In genomic region chr2:48395658-48396057, GRCh38 we compare ENCODE assay signal across 21 cellular contexts. TPM values are rescaled to one million over a fixed set of nuclear protein-coding genes. Genes with fewer than 3 reads are reported as not detected.
A peak's percentile ranks its signal among the peaks of the same experiment; 100 is the strongest.
DNase-seq lines count a peak whose midpoint lies in the region; ATAC-seq and TF ChIP-seq lines count a peak whose summit lies in the region.
"Had no signal": no experiment of that assay in that cellular context is flagged by ENCODE, and none has a peak within 500 bp of the region (broad histone marks: within the 10 kb centered on the region; RNA-seq: fewer than 3 reads in every experiment).

No MANE protein-coding gene starts in this region.

- H2BK5ac ChIP-seq in mesendoderm (ENCODE audit: low read length), result no peak overlapping the region

- H3K9me3 ChIP-seq in CD4-positive, CD25-positive, alpha-beta regulatory T cell (ENCODE audit: control insufficient read depth in 2 of 2, low read length in 2 of 2), result no peaks in the 10 kb centered on the region
- H3K9me3 ChIP-seq: transverse colon had no signal

- H3K4me2 ChIP-seq in mesendoderm (ENCODE audit: low read length), result no peak overlapping the region
- H3K4me2 ChIP-seq: GM23338 had no signal

- no peaks in the 10 kb centered on the region for H3K79me1 ChIP-seq in mesendoderm (ENCODE audit: low read length)

- peak overlapping the region in 1 of 4 donors; percentile 1 for H3K4me3 Mint-ChIP-seq in CD4-positive, CD25-positive, alpha-beta regulatory T cell
- no peak overlapping the region for H3K4me3 Mint-ChIP-seq in T-helper 2 cell treated with Interferon-gamma antibody and Interleukin-4, amounts not matched to agents 5 μg/mL and 100 μg/mL, for 36 hours
- H3K4me3 Mint-ChIP-seq: dendritic cell treated with granulocyte-macrophage colony-stimulating factor and Interleukin-4, amounts not matched to agents 40 ng/mL and 50 ng/mL, for 4 days; GM23338; natural killer cell treated with Interleukin-12 subunit alpha and Interleukin-12 subunit beta and Interleukin-15 and Interleukin-18, amount 100 ng/mL, for 72 hours; stimulated activated memory B cell treated with anti-CD40 and anti-IgM and Interleukin-4, amounts not matched to agents 10 μg/mL and 1 μg/mL and 100 μg/mL, for 72 hours had no signal

- H3K9ac ChIP-seq in mesendoderm (ENCODE audit: low read length), result no peak overlapping the region

- no CpG with 5 or more reads among the region's 3 CpGs for WGBS in mesendoderm (ENCODE audit: extremely low coverage, insufficient coverage, low lambda C conversion rate)

- peak; percentile 34 to 50 for ATAC-seq in CD4-positive, CD25-positive, alpha-beta regulatory T cell (ENCODE audit: low read depth in 2 of 2)
- ATAC-seq in HG02981 (IDR thresholded peaks at IDR 0.05; ENCODE audit: unreplicated experiment), result no peak
- ATAC-seq in foreskin keratinocyte, result no peak
- ATAC-seq: GM23338; natural killer cell treated with Interleukin-12 subunit alpha and Interleukin-12 subunit beta and Interleukin-15 and Interleukin-18, amount 100 ng/mL, for 72 hours; stimulated activated memory B cell treated with anti-CD40 and anti-IgM and Interleukin-4, amounts not matched to agents 10 μg/mL and 1 μg/mL and 100 μg/mL, for 72 hours had no signal

- peaks cover 5% of the 10 kb centered on the region for H3K27me3 ChIP-seq in CD4-positive, CD25-positive, alpha-beta regulatory T cell (ENCODE audit: control insufficient read depth, insufficient read depth, low read length)
- H3K27me3 ChIP-seq in mesendoderm (ENCODE audit: insufficient read depth, low read length, poor library complexity), result no peaks in the 10 kb centered on the region
- H3K27me3 ChIP-seq in foreskin keratinocyte, result no peaks in the 10 kb centered on the region
- H3K27me3 ChIP-seq: brain microvascular endothelial cell, spleen, transverse colon had no signal

- no peak overlapping the region for H4K8ac ChIP-seq in mesendoderm (ENCODE audit: low read depth, low read length)

- H3K23ac ChIP-seq in mesendoderm (ENCODE audit: low read length), result no peak overlapping the region

- DNase-seq in NOMO-1 treated with DMSO at 0.1 percent for 48 hours (lab: John Stamatoyannopoulos, UW; ENCODE audit: unreplicated experiment) (peak; percentile 19), NOMO-1 treated with dmso at 0.1 percent for 144 hours (lab: John Stamatoyannopoulos, UW; ENCODE audit: unreplicated experiment) (no peak), mesendoderm (peak; percentile 18), foreskin keratinocyte (no peak), NCI-H1105 treated with DMSO at 0.1 percent for 48 hours (lab: John Stamatoyannopoulos, UW) (no peak)
- DNase-seq in CD4-positive, CD25-positive, alpha-beta regulatory T cell, result peak in 1 of 3 donors; percentile 49
- no peak for DNase-seq in T-helper 2 cell treated with Interferon-gamma antibody and Interleukin-4, amounts not matched to agents 5 μg/mL and 100 μg/mL, for 36 hours (ENCODE audit: low spot score)
- DNase-seq: activated CD4-positive, alpha-beta T cell treated with anti-CD3 and anti-CD28 coated beads for 4 hours; activated effector memory CD4-positive, alpha-beta T cell treated with anti-CD3 and anti-CD28 coated beads, Interleukin-2, amount 50 U/mL, for 16 hours; brain microvascular endothelial cell; NCI-H1694; NCI-H345; SHP77; spleen; T1000; transverse colon had no signal

- H3K4ac ChIP-seq in mesendoderm (ENCODE audit: low read depth, low read length), result no peak overlapping the region

- no peak overlapping the region for H4K5ac ChIP-seq in mesendoderm (ENCODE audit: low read length)

- H3K27ac ChIP-seq in CD4-positive, CD25-positive, alpha-beta regulatory T cell (ENCODE audit: insufficient read depth, low read length, poor library complexity, severe bottlenecking), result no peak overlapping the region
- H3K27ac ChIP-seq in mesendoderm (ENCODE audit: low read depth, low read length) (no peak overlapping the region), foreskin keratinocyte (no peak overlapping the region)
- H3K27ac ChIP-seq: brain microvascular endothelial cell, transverse colon had no signal

- no peak for TF ChIP-seq CTCF in foreskin keratinocyte (conservative IDR thresholded peaks at IDR 0.05)

- H2BK15ac ChIP-seq in mesendoderm (replicated peaks; ENCODE audit: low read depth), result no peak overlapping the region

- H3K27ac Mint-ChIP-seq in CD4-positive, CD25-positive, alpha-beta regulatory T cell, result peak overlapping the region in 2 of 3 donors; percentile 16 to 48
- H3K27ac Mint-ChIP-seq in T-helper 2 cell treated with Interferon-gamma antibody and Interleukin-4, amounts not matched to agents 5 μg/mL and 100 μg/mL, for 36 hours, result peak overlapping the region; percentile 75
- H3K27ac Mint-ChIP-seq: dendritic cell treated with granulocyte-macrophage colony-stimulating factor and Interleukin-4, amounts not matched to agents 40 ng/mL and 50 ng/mL, for 4 days; GM23338; natural killer cell treated with Interleukin-12 subunit alpha and Interleukin-12 subunit beta and Interleukin-15 and Interleukin-18, amount 100 ng/mL, for 72 hours; stimulated activated memory B cell treated with anti-CD40 and anti-IgM and Interleukin-4, amounts not matched to agents 10 μg/mL and 1 μg/mL and 100 μg/mL, for 72 hours had no signal

- H3K18ac ChIP-seq in mesendoderm (ENCODE audit: low read length), result no peak overlapping the region

- H3K9me3 Mint-ChIP-seq in CD4-positive, CD25-positive, alpha-beta regulatory T cell, result peaks cover 0 to 4% (median 0%) of the 10 kb centered on the region in 7 donors
- H3K9me3 Mint-ChIP-seq in T-helper 2 cell treated with Interferon-gamma antibody and Interleukin-4, amounts not matched to agents 5 μg/mL and 100 μg/mL, for 36 hours, result no peaks in the 10 kb centered on the region
- H3K9me3 Mint-ChIP-seq: natural killer cell treated with Interleukin-12 subunit alpha and Interleukin-12 subunit beta and Interleukin-15 and Interleukin-18, amount 100 ng/mL, for 72 hours had no signal

- H3K27me3 Mint-ChIP-seq in CD4-positive, CD25-positive, alpha-beta regulatory T cell, result peaks cover 19% of the 10 kb centered on the region
- H3K27me3 Mint-ChIP-seq in T-helper 2 cell treated with Interferon-gamma antibody and Interleukin-4, amounts not matched to agents 5 μg/mL and 100 μg/mL, for 36 hours (ENCODE audit: low read depth), result peaks cover 7% of the 10 kb centered on the region
- H3K27me3 Mint-ChIP-seq: dendritic cell treated with granulocyte-macrophage colony-stimulating factor and Interleukin-4, amounts not matched to agents 40 ng/mL and 50 ng/mL, for 4 days; stimulated activated memory B cell treated with anti-CD40 and anti-IgM and Interleukin-4, amounts not matched to agents 10 μg/mL and 1 μg/mL and 100 μg/mL, for 72 hours had no signal

- no peak overlapping the region for H3K56ac ChIP-seq in mesendoderm (ENCODE audit: low read length)

- no peak overlapping the region for H2AK5ac ChIP-seq in mesendoderm (ENCODE audit: low read length)

- H3K36me3 ChIP-seq in CD4-positive, CD25-positive, alpha-beta regulatory T cell (ENCODE audit: control insufficient read depth, insufficient read depth, low read length), result no peaks in the 10 kb centered on the region
- no peaks in the 10 kb centered on the region for H3K36me3 ChIP-seq in mesendoderm (ENCODE audit: control insufficient read depth, insufficient read depth, low read length)
- H3K36me3 ChIP-seq: brain microvascular endothelial cell, spleen, transverse colon had no signal

- H3K79me2 ChIP-seq in mesendoderm (ENCODE audit: control insufficient read depth, insufficient read depth, low read length), result no peaks in the 10 kb centered on the region

- no peak overlapping the region for H3K4me3 ChIP-seq in CD4-positive, CD25-positive, alpha-beta regulatory T cell (ENCODE audit: low read depth, low read length)
- no peak overlapping the region for H3K4me3 ChIP-seq in mesendoderm (ENCODE audit: low read length)
- H3K4me3 ChIP-seq: GM23338, spleen, transverse colon had no signal

- no peaks in the 10 kb centered on the region for H3K36me3 Mint-ChIP-seq in CD4-positive, CD25-positive, alpha-beta regulatory T cell
- no peaks in the 10 kb centered on the region for H3K36me3 Mint-ChIP-seq in T-helper 2 cell treated with Interferon-gamma antibody and Interleukin-4, amounts not matched to agents 5 μg/mL and 100 μg/mL, for 36 hours (ENCODE audit: low read depth)
- H3K36me3 Mint-ChIP-seq: stimulated activated memory B cell treated with anti-CD40 and anti-IgM and Interleukin-4, amounts not matched to agents 10 μg/mL and 1 μg/mL and 100 μg/mL, for 72 hours had no signal

- H3K4me1 ChIP-seq in CD4-positive, CD25-positive, alpha-beta regulatory T cell (ENCODE audit: control insufficient read depth, insufficient read depth, low read length, poor library complexity, severe bottlenecking), result peaks cover 12% of the 10 kb centered on the region
- H3K4me1 ChIP-seq in mesendoderm (ENCODE audit: control insufficient read depth, low read depth, low read length) (peaks cover 5% of the 10 kb centered on the region), foreskin keratinocyte (no peaks in the 10 kb centered on the region)

- no peak overlapping the region for H2BK120ac ChIP-seq in mesendoderm (ENCODE audit: low read depth, low read length)

- peaks cover 5 to 15% (median 7%) of the 10 kb centered on the region in 4 donors for H3K4me1 Mint-ChIP-seq in CD4-positive, CD25-positive, alpha-beta regulatory T cell
- H3K4me1 Mint-ChIP-seq in T-helper 2 cell treated with Interferon-gamma antibody and Interleukin-4, amounts not matched to agents 5 μg/mL and 100 μg/mL, for 36 hours (ENCODE audit: low read depth), result peaks cover 7% of the 10 kb centered on the region

RNA-seq across cellular contexts. Expression of gene PPP1R21, which starts 44.9 kb away (rescaled TPM):
- 35.5 TPM for total RNA-seq in CD4-positive, CD25-positive, alpha-beta regulatory T cell
- 10 to 100 TPM; 18.2 to 26.3 (median 21.3) TPM for polyA plus RNA-seq in CD4-positive, CD25-positive, alpha-beta regulatory T cell
- 17.2 TPM for polyA plus RNA-seq in mesendoderm (2013, experiment 1 of 2)
- polyA plus RNA-seq in mesendoderm (2013, experiment 2 of 2), result 18.9 TPM
- total RNA-seq in foreskin keratinocyte, result 15.2 and 16.6 TPM in 2 replicates
- 10.0 and 11.1 TPM in 2 replicates for polyA plus RNA-seq in foreskin keratinocyte

Comparison
In these comparisons a context has a peak if more than half of its experiments do, and no peak if none do; other contexts are left out.
1. DNase-seq: peak in NOMO-1 treated with DMSO at 0.1 percent for 48 hours (single experiment) and mesendoderm (single experiment); none in NOMO-1 treated with dmso at 0.1 percent for 144 hours (single experiment), T-helper 2 cell treated with Interferon-gamma antibody and Interleukin-4, amounts not matched to agents 5 μg/mL and 100 μg/mL, for 36 hours (single experiment), foreskin keratinocyte (0 of 2) and NCI-H1105 treated with DMSO at 0.1 percent for 48 hours (single experiment).
2. ATAC-seq: peak in CD4-positive, CD25-positive, alpha-beta regulatory T cell (2 of 2); none in HG02981 (single experiment) and foreskin keratinocyte (single experiment).